In genomic region chr7:132817844-132818427, GRCh38 we compare ENCODE assay signal across 15 cellular contexts.
"Had no signal": no experiment of that assay in that cellular context is flagged by ENCODE, and none has a peak within 500 bp of the region (broad histone marks: within the 10 kb centered on the region; RNA-seq: fewer than 3 reads in every experiment).

No MANE protein-coding gene starts in this region.

- H3K27ac ChIP-seq: adrenal gland, brain microvascular endothelial cell, epithelial cell of prostate, foreskin keratinocyte, left ventricle myocardium inferior, tibial artery had no signal

- H3K27ac Mint-ChIP-seq: activated naive CD4-positive, alpha-beta T cell treated with anti-CD3 and anti-CD28 coated beads, Interleukin-2, amount 10 ng/mL, durations not matched to agents 7 days and 5 days; activated T-helper 2 cell treated with anti-CD3 and anti-CD28 coated beads, Interferon-gamma antibody, Interleukin-2, Interleukin-4, amounts not matched to agents 10 μg/mL and 5 μg/mL and 100 μg/mL, durations not matched to agents 14 hours and 24 hours and 36 hours; dendritic cell treated with granulocyte-macrophage colony-stimulating factor and Interleukin-4, amounts not matched to agents 40 ng/mL and 50 ng/mL, for 4 days; effector memory CD8-positive, alpha-beta T cell; memory B cell; nephron had no signal

- H3K4me1 ChIP-seq: foreskin keratinocyte had no signal

- H3K9me3 Mint-ChIP-seq: activated naive CD4-positive, alpha-beta T cell treated with anti-CD3 and anti-CD28 coated beads, Interleukin-2, amount 10 ng/mL, durations not matched to agents 7 days and 5 days; activated T-helper 2 cell treated with anti-CD3 and anti-CD28 coated beads, Interferon-gamma antibody, Interleukin-2, Interleukin-4, amounts not matched to agents 10 μg/mL and 5 μg/mL and 100 μg/mL, durations not matched to agents 14 hours and 24 hours and 36 hours; dendritic cell treated with granulocyte-macrophage colony-stimulating factor and Interleukin-4, amounts not matched to agents 40 ng/mL and 50 ng/mL, for 4 days; memory B cell; nephron had no signal

- H3K36me3 ChIP-seq: adrenal gland, brain microvascular endothelial cell, left ventricle myocardium inferior, tibial artery had no signal

- H3K9me3 ChIP-seq: adrenal gland, left ventricle myocardium inferior, tibial artery had no signal

- H3K27me3 Mint-ChIP-seq: activated naive CD4-positive, alpha-beta T cell treated with anti-CD3 and anti-CD28 coated beads, Interleukin-2, amount 10 ng/mL, durations not matched to agents 7 days and 5 days; dendritic cell treated with granulocyte-macrophage colony-stimulating factor and Interleukin-4, amounts not matched to agents 40 ng/mL and 50 ng/mL, for 4 days; effector memory CD8-positive, alpha-beta T cell; memory B cell had no signal

- H3K27me3 ChIP-seq: adrenal gland, brain microvascular endothelial cell, foreskin keratinocyte, tibial artery had no signal

- DNase-seq: activated CD4-positive, alpha-beta T cell treated with anti-CD3 and anti-CD28 coated beads, Interleukin-2, amount 50 U/mL, for 1 hour; activated naive CD4-positive, alpha-beta T cell treated with anti-CD3 and anti-CD28 coated beads, Interleukin-2, amount 10 ng/mL, durations not matched to agents 7 days and 5 days; adrenal gland; brain microvascular endothelial cell; cerebellar nuclear complex; effector memory CD8-positive, alpha-beta T cell; left ventricle myocardium inferior; T-helper 2 cell; tibial artery had no signal

- H3K4me3 ChIP-seq: adrenal gland, left ventricle myocardium inferior, tibial artery had no signal

- H3K4me1 Mint-ChIP-seq: activated naive CD4-positive, alpha-beta T cell treated with anti-CD3 and anti-CD28 coated beads, Interleukin-2, amount 10 ng/mL, durations not matched to agents 7 days and 5 days; memory B cell had no signal

- ATAC-seq: effector memory CD8-positive, alpha-beta T cell; foreskin keratinocyte had no signal

- H3K4me3 Mint-ChIP-seq: activated naive CD4-positive, alpha-beta T cell treated with anti-CD3 and anti-CD28 coated beads, Interleukin-2, amount 10 ng/mL, durations not matched to agents 7 days and 5 days; dendritic cell treated with granulocyte-macrophage colony-stimulating factor and Interleukin-4, amounts not matched to agents 40 ng/mL and 50 ng/mL, for 4 days; effector memory CD8-positive, alpha-beta T cell; memory B cell; nephron had no signal

- H3K36me3 Mint-ChIP-seq: activated naive CD4-positive, alpha-beta T cell treated with anti-CD3 and anti-CD28 coated beads, Interleukin-2, amount 10 ng/mL, durations not matched to agents 7 days and 5 days had no signal
